ENCODE assay signal across 1 cellular context in genomic region chr6:160455484-160456213, GRCh38.
TF ChIP-seq lines count a peak whose summit lies in the region.

No MANE protein-coding gene starts in this region.

TF ChIP-seq in HepG2, 621 proteins besides CTCF, POLR2A, EP300 and RAD21 (continued from another document and continues in another):
- TF ChIP-seq HNF1B (CRISPR knock-in tag; IDR thresholded peaks at IDR 0.05) (no peak), NR2F1 (CRISPR knock-in tag; IDR thresholded peaks at IDR 0.05) (no peak), ZNF614 (CRISPR knock-in tag; IDR thresholded peaks at IDR 0.05; ENCODE audit: borderline replicate concordance) (peak; percentile 37; the same call in 1 of the 2 replicates), ZSCAN9 (CRISPR knock-in tag; IDR thresholded peaks at IDR 0.05; ENCODE audit: borderline replicate concordance) (peak; percentile 66; the same call in 1 of the 2 replicates), ARNT (IDR thresholded peaks at IDR 0.05) (no peak), HOMEZ (CRISPR knock-in tag; IDR thresholded peaks at IDR 0.05; ENCODE audit: low read depth) (no peak), ATF1 (CRISPR knock-in tag; IDR thresholded peaks at IDR 0.05) (no peak), MED8 (CRISPR knock-in tag; IDR thresholded peaks at IDR 0.05; ENCODE audit: insufficient replicate concordance) (no peak), ELF1 (CRISPR knock-in tag; IDR thresholded peaks at IDR 0.05) (peak; percentile 51; the same call in 1 of the 2 replicates), GABPA (IDR thresholded peaks at IDR 0.05; ENCODE audit: low read depth, low read length) (no peak), GABPA (CRISPR knock-in tag; IDR thresholded peaks at IDR 0.05; ENCODE audit: low read depth) (no peak), GATAD2A (CRISPR knock-in tag; IDR thresholded peaks at IDR 0.05) (peak; percentile 47; the same call in 1 of the 2 replicates), ZNF691 (CRISPR knock-in tag; IDR thresholded peaks at IDR 0.05; ENCODE audit: borderline replicate concordance, low read depth) (no peak), ZNF563 (CRISPR knock-in tag; IDR thresholded peaks at IDR 0.05) (no peak), ZNF256 (CRISPR knock-in tag; conservative IDR thresholded peaks at IDR 0.05) (peak; percentile 87; the same call in 1 of the 2 replicates), ONECUT2 (CRISPR knock-in tag; IDR thresholded peaks at IDR 0.05) (no peak), ZMAT5 (CRISPR knock-in tag; IDR thresholded peaks at IDR 0.05; ENCODE audit: borderline replicate concordance, low read depth) (no peak), ZNF10 (CRISPR knock-in tag; IDR thresholded peaks at IDR 0.05; ENCODE audit: borderline replicate concordance, low read depth) (no peak), SOX5 (CRISPR knock-in tag; IDR thresholded peaks at IDR 0.05; ENCODE audit: borderline replicate concordance) (no peak), ZMYM2 (CRISPR knock-in tag; IDR thresholded peaks at IDR 0.05) (no peak), RNF2 (conservative IDR thresholded peaks at IDR 0.05; ENCODE audit: low read depth) (no peak), ZNF781 (CRISPR knock-in tag; IDR thresholded peaks at IDR 0.05; ENCODE audit: borderline replicate concordance, not compliant biosample characterization) (peak; percentile 70), ZNF138 (CRISPR knock-in tag; IDR thresholded peaks at IDR 0.05; ENCODE audit: low read depth) (no peak), XRCC5 (optimal IDR thresholded peaks at IDR 0.05; ENCODE audit: low read length) (peak; percentile 87), ZFP36 (IDR thresholded peaks at IDR 0.05; ENCODE audit: borderline replicate concordance, low read depth, low read length, partially characterized antibody) (peak; percentile 28), CENPT (CRISPR knock-in tag; IDR thresholded peaks at IDR 0.05; ENCODE audit: low read depth) (no peak), GATA4 (IDR thresholded peaks at IDR 0.05; ENCODE audit: borderline replicate concordance, low read depth) (no peak), IRF9 (CRISPR knock-in tag; IDR thresholded peaks at IDR 0.05; ENCODE audit: borderline replicate concordance) (0 out of 2 replicates have a peak, but pooled peaks have one; percentile 58), NR2C2 (CRISPR knock-in tag; IDR thresholded peaks at IDR 0.05; ENCODE audit: borderline replicate concordance) (no peak), SATB2 (CRISPR knock-in tag; IDR thresholded peaks at IDR 0.05) (no peak), GPN1 (CRISPR knock-in tag; IDR thresholded peaks at IDR 0.05; ENCODE audit: borderline replicate concordance) (no peak), BORCS8-MEF2B (CRISPR knock-in tag; IDR thresholded peaks at IDR 0.05) (no peak), NKX3-1 (CRISPR knock-in tag; IDR thresholded peaks at IDR 0.05) (no peak), ZBTB21 (CRISPR knock-in tag; IDR thresholded peaks at IDR 0.05) (no peak), ZHX2 (IDR thresholded peaks at IDR 0.05; ENCODE audit: low read depth) (no peak), ZHX2 (CRISPR knock-in tag; IDR thresholded peaks at IDR 0.05; ENCODE audit: borderline replicate concordance) (no peak), ZBTB26 (CRISPR knock-in tag; IDR thresholded peaks at IDR 0.05; ENCODE audit: borderline replicate concordance) (no peak), ZNF678 (CRISPR knock-in tag; IDR thresholded peaks at IDR 0.05) (no peak), MAF1 (CRISPR knock-in tag; IDR thresholded peaks at IDR 0.05; ENCODE audit: borderline replicate concordance) (no peak), ZNF687 (CRISPR knock-in tag; IDR thresholded peaks at IDR 0.05) (peak; percentile 41; the same call in 1 of the 2 replicates), RCOR2 (CRISPR knock-in tag; IDR thresholded peaks at IDR 0.05) (no peak), REL (CRISPR knock-in tag; conservative IDR thresholded peaks at IDR 0.05) (no peak), ZNF740 (CRISPR knock-in tag; IDR thresholded peaks at IDR 0.05) (no peak), ZNF883 (CRISPR knock-in tag; IDR thresholded peaks at IDR 0.05; ENCODE audit: not compliant biosample characterization) (no peak), GPBP1L1 (CRISPR knock-in tag; IDR thresholded peaks at IDR 0.05) (no peak), PRPF4 (IDR thresholded peaks at IDR 0.05; ENCODE audit: low read depth, low read length, poor library complexity, severe bottlenecking) (no peak), BCL6 (CRISPR knock-in tag; IDR thresholded peaks at IDR 0.05) (peak; percentile 37; the same call in 1 of the 2 replicates), HCFC1 (IDR thresholded peaks at IDR 0.05; ENCODE audit: low read depth, low read length) (no peak), ZFAT (CRISPR knock-in tag; conservative IDR thresholded peaks at IDR 0.05) (no peak), FLYWCH1 (CRISPR knock-in tag; IDR thresholded peaks at IDR 0.05) (no peak)
